Comparison of ENCODE assay signal across 1 cellular context in genomic region chr3:43894176-43895049, GRCh38.
TF ChIP-seq lines count a peak whose summit lies in the region.

No MANE protein-coding gene starts in this region.

TF ChIP-seq in HEK293, 187 proteins besides CTCF, POLR2A, EP300 and RAD21 (continued from another document):
- no peak for TF ChIP-seq ZNF133 (tag by site-specific recombination; IDR thresholded peaks at IDR 0.05)
- no peak for TF ChIP-seq ZNF10 (tag by site-specific recombination; IDR thresholded peaks at IDR 0.05)
